Comparison of ENCODE assay signal across 9 cellular contexts in genomic region chr4:117700111-117700892, GRCh38.
DNase-seq lines count a peak whose midpoint lies in the region; ATAC-seq and TF ChIP-seq lines count a peak whose summit lies in the region.
"Had no signal": no experiment of that assay in that cellular context is flagged by ENCODE, and none has a peak within 500 bp of the region (broad histone marks: within the 10 kb centered on the region; RNA-seq: fewer than 3 reads in every experiment).

No MANE protein-coding gene starts in this region.

- no peaks in the 10 kb centered on the region for H3K4me1 ChIP-seq in RWPE2 (ENCODE audit: insufficient read depth, poor library complexity, severe bottlenecking)
- peaks cover 4% of the 10 kb centered on the region for H3K4me1 ChIP-seq in mesendoderm (ENCODE audit: control insufficient read depth, low read depth, low read length)
- H3K4me1 ChIP-seq in testis: no peaks in the 10 kb centered on the region

- no peaks in the 10 kb centered on the region for H3K27me3 ChIP-seq in RWPE2 (ENCODE audit: insufficient read depth, poor library complexity, severe bottlenecking)
- no peaks in the 10 kb centered on the region for H3K27me3 ChIP-seq in mesendoderm (ENCODE audit: insufficient read depth, low read length, poor library complexity)
- H3K27me3 ChIP-seq in testis: no peaks in the 10 kb centered on the region

- TF ChIP-seq POLR2A in testis (IDR thresholded peaks at IDR 0.05): no peak

- no peak overlapping the region for H2BK15ac ChIP-seq in mesendoderm (replicated peaks; ENCODE audit: low read depth)

- intact Hi-C loops in testis (cut with DNase I; ENCODE audit: low total_unique reads): no loop called here

- ATAC-seq in GM18508 (IDR thresholded peaks at IDR 0.05; ENCODE audit: insufficient read depth, unreplicated experiment) (peak; percentile 49), HG02852 (IDR thresholded peaks at IDR 0.05; ENCODE audit: unreplicated experiment) (peak; percentile 68), RWPE2 (ENCODE audit: low read depth) (peak; percentile 33; the same call in 1 of the 3 replicates)

- no peak overlapping the region for H3K4me2 ChIP-seq in mesendoderm (ENCODE audit: low read length)

- no peaks in the 10 kb centered on the region for H3K79me2 ChIP-seq in mesendoderm (ENCODE audit: control insufficient read depth, insufficient read depth, low read length)

- H3K27ac ChIP-seq in RWPE2 (ENCODE audit: poor library complexity, severe bottlenecking) (no peak overlapping the region), mesendoderm (ENCODE audit: low read depth, low read length) (no peak overlapping the region), testis (no peak overlapping the region)

- no peak overlapping the region for H4K5ac ChIP-seq in mesendoderm (ENCODE audit: low read length)

- H3K36me3 ChIP-seq in RWPE2 (ENCODE audit: low read depth) (no peaks in the 10 kb centered on the region), mesendoderm (ENCODE audit: control insufficient read depth, insufficient read depth, low read length) (no peaks in the 10 kb centered on the region), testis (ENCODE audit: low read depth, missing control alignments) (no peaks in the 10 kb centered on the region)

- WGBS in mesendoderm (ENCODE audit: extremely low coverage, insufficient coverage, low lambda C conversion rate): no CpG with 5 or more reads among the region's 3 CpGs
- 75 to 84% methylated on average over 3 of the region's 3 CpGs for WGBS in testis, 2 donors

- no peak overlapping the region for H3K18ac ChIP-seq in mesendoderm (ENCODE audit: low read length)

- H3K9me3 ChIP-seq in RWPE2 (ENCODE audit: severe bottlenecking) (no peaks in the 10 kb centered on the region), testis (no peaks in the 10 kb centered on the region)

- no peak overlapping the region for H4K8ac ChIP-seq in mesendoderm (ENCODE audit: low read depth, low read length)

- no peaks in the 10 kb centered on the region for H3K36me3 Mint-ChIP-seq in activated naive CD8-positive, alpha-beta T cell treated with anti-CD3 and anti-CD28 coated beads for 36 hours

- H3K27ac Mint-ChIP-seq in activated naive CD8-positive, alpha-beta T cell treated with anti-CD3 and anti-CD28 coated beads for 36 hours: no peak overlapping the region

- no peak overlapping the region for H3K56ac ChIP-seq in mesendoderm (ENCODE audit: low read length)

- no peak overlapping the region for H2AK5ac ChIP-seq in mesendoderm (ENCODE audit: low read length)

- TF ChIP-seq CTCF in RWPE2 (IDR thresholded peaks at IDR 0.05; ENCODE audit: poor library complexity, severe bottlenecking) (peak; percentile 29), testis (IDR thresholded peaks at IDR 0.05) (peak in 1 of 3 experiments; percentile 3)

- DNase-seq in RWPE2 (ENCODE audit: low spot score): no peak
- DNase-seq in mesendoderm: peak; percentile 91
- DNase-seq in nucleus accumbens (lab: John Stamatoyannopoulos, UW): no peak
- no peak for DNase-seq in testis
- no peak for DNase-seq in NCI-H146 (lab: John Stamatoyannopoulos, UW)
- no peak for DNase-seq in activated naive CD8-positive, alpha-beta T cell treated with anti-CD3 and anti-CD28 coated beads for 36 hours
- DNase-seq: SHP77 treated with DMSO at 0.1 percent for 48 hours had no signal

- no peak overlapping the region for H3K4me3 ChIP-seq in RWPE2 (ENCODE audit: severe bottlenecking)
- H3K4me3 ChIP-seq in mesendoderm (ENCODE audit: low read length): no peak overlapping the region
- no peak overlapping the region for H3K4me3 ChIP-seq in testis

- no peak overlapping the region for H3K9ac ChIP-seq in mesendoderm (ENCODE audit: low read length)

- no peak overlapping the region for H3K23ac ChIP-seq in mesendoderm (ENCODE audit: low read length)

- no peak overlapping the region for H3K4me3 Mint-ChIP-seq in activated naive CD8-positive, alpha-beta T cell treated with anti-CD3 and anti-CD28 coated beads for 36 hours

- H3K9me3 Mint-ChIP-seq in activated naive CD8-positive, alpha-beta T cell treated with anti-CD3 and anti-CD28 coated beads for 36 hours: peaks cover 2% of the 10 kb centered on the region

- H2BK120ac ChIP-seq in mesendoderm (ENCODE audit: low read depth, low read length): no peak overlapping the region

- H3K4ac ChIP-seq in mesendoderm (ENCODE audit: low read depth, low read length): no peak overlapping the region

- H3K27me3 Mint-ChIP-seq in activated naive CD8-positive, alpha-beta T cell treated with anti-CD3 and anti-CD28 coated beads for 36 hours: peaks cover 3% of the 10 kb centered on the region

- H3K4me1 Mint-ChIP-seq in activated naive CD8-positive, alpha-beta T cell treated with anti-CD3 and anti-CD28 coated beads for 36 hours: no peaks in the 10 kb centered on the region

- no peak overlapping the region for H2BK5ac ChIP-seq in mesendoderm (ENCODE audit: low read length)

- no peaks in the 10 kb centered on the region for H3K79me1 ChIP-seq in mesendoderm (ENCODE audit: low read length)
